1 cellular context compared by ENCODE assay signal in the genomic region with DNA sequence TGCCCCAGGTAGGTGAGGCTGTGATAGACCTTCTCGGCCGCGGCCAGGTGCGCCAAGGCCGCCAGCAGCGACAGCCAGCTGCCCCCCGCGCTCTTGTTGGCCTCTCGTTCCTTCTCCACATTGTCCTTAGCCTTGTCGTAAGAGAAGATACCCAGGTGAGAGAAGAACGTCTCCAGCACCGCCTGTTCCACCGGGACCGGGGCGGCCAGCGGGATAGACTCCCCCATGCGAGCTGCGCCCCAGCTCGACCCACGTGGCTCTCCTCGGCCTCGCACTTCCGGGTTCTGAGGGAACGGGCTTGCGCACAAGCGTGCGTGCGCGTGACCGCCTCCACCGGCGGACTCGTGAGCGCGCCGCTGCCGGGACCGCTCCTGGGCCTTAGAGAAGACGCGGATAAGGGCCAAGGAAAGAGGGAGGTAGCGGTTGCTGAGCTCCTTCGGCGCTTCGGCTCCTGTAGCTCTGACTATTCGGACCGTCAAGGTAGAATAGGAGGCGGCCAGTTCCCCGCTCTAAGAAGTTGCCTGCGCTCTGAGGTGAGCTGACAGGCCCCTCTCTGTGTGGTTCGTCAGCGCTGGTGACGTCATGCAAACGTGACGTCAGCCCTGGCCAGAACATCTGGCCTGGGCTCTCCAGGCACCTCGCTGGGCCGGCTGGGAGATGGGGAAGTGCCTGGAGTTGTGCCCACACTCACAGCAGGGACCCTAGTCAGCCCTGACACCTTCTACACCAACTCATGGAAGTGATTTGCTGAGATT.
TF ChIP-seq lines count a peak whose summit lies in the region.

KICS2 (minus strand) TSS at position 286 of the 755 bp plus-strand sequence; CDS start at position 227, 59 bp downstream.

TF ChIP-seq in HepG2, 621 proteins besides CTCF, POLR2A, EP300 and RAD21 (continued from another document and continues in another):
- TF ChIP-seq, protein P1, sequence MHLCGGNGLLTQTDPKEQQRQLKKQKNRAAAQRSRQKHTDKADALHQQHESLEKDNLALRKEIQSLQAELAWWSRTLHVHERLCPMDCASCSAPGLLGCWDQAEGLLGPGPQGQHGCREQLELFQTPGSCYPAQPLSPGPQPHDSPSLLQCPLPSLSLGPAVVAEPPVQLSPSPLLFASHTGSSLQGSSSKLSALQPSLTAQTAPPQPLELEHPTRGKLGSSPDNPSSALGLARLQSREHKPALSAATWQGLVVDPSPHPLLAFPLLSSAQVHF (CRISPR knock-in tag; IDR thresholded peaks at IDR 0.05): 0 out of 2 replicates have a peak, but pooled peaks have one; percentile 34
- no peak for TF ChIP-seq FOXK2 (IDR thresholded peaks at IDR 0.05)
- TF ChIP-seq ZNF432 (CRISPR knock-in tag; IDR thresholded peaks at IDR 0.05; ENCODE audit: borderline replicate concordance): no peak
- no peak for TF ChIP-seq EHMT2 (IDR thresholded peaks at IDR 0.05; ENCODE audit: borderline replicate concordance, low read depth, low read length)
- no peak for TF ChIP-seq DPF2 (CRISPR knock-in tag; IDR thresholded peaks at IDR 0.05; ENCODE audit: borderline replicate concordance, low read depth)
- no peak; the same call in 1 of the 2 replicates for TF ChIP-seq ZNF552 (CRISPR knock-in tag; IDR thresholded peaks at IDR 0.05; ENCODE audit: borderline replicate concordance)
- TF ChIP-seq ZHX2 (IDR thresholded peaks at IDR 0.05; ENCODE audit: low read depth): peak; percentile 93
- TF ChIP-seq ZHX2 (CRISPR knock-in tag; IDR thresholded peaks at IDR 0.05; ENCODE audit: borderline replicate concordance): no peak
- TF ChIP-seq JUNB (CRISPR knock-in tag; IDR thresholded peaks at IDR 0.05; ENCODE audit: borderline replicate concordance): no peak
- TF ChIP-seq MAZ (IDR thresholded peaks at IDR 0.05; ENCODE audit: borderline replicate concordance, low read depth, low read length): no peak
- TF ChIP-seq MAZ (CRISPR knock-in tag; IDR thresholded peaks at IDR 0.05; ENCODE audit: low read depth): no peak; the same call in 1 of the 2 replicates
- peak; percentile 86; the same call in 1 of the 2 replicates for TF ChIP-seq ZNF230 (CRISPR knock-in tag; IDR thresholded peaks at IDR 0.05)
- no peak; the same call in 1 of the 2 replicates for TF ChIP-seq IRF9 (CRISPR knock-in tag; IDR thresholded peaks at IDR 0.05; ENCODE audit: borderline replicate concordance)
- no peak for TF ChIP-seq HNF4G (IDR thresholded peaks at IDR 0.05; ENCODE audit: borderline replicate concordance, low read depth, low read length)
- no peak for TF ChIP-seq HNF4G (CRISPR knock-in tag; IDR thresholded peaks at IDR 0.05; ENCODE audit: borderline replicate concordance, low read depth)
- peak; percentile 85; the same call in 1 of the 2 replicates for TF ChIP-seq AHR (CRISPR knock-in tag; IDR thresholded peaks at IDR 0.05)
- peak; percentile 99 for TF ChIP-seq ZNF501 (CRISPR knock-in tag; IDR thresholded peaks at IDR 0.05)
- no peak; the same call in 1 of the 2 replicates for TF ChIP-seq POLR2AphosphoS2 (IDR thresholded peaks at IDR 0.05; ENCODE audit: low read depth, low read length)
- TF ChIP-seq RFX1 (IDR thresholded peaks at IDR 0.05): no peak
- TF ChIP-seq ZNF704 (CRISPR knock-in tag; IDR thresholded peaks at IDR 0.05; ENCODE audit: borderline replicate concordance): no peak
- TF ChIP-seq ZBTB3 (CRISPR knock-in tag; IDR thresholded peaks at IDR 0.05; ENCODE audit: borderline replicate concordance, low read depth): no peak
- peak; percentile 93 for TF ChIP-seq KAT8 (CRISPR knock-in tag; IDR thresholded peaks at IDR 0.05)
- peak; percentile 78; the same call in 1 of the 2 replicates for TF ChIP-seq ARHGAP35 (CRISPR knock-in tag; IDR thresholded peaks at IDR 0.05; ENCODE audit: borderline replicate concordance)
- TF ChIP-seq CEBPB (IDR thresholded peaks at IDR 0.05; ENCODE audit: borderline replicate concordance, low read depth, low read length): no peak
- TF ChIP-seq ZNF841 (CRISPR knock-in tag; IDR thresholded peaks at IDR 0.05; ENCODE audit: borderline replicate concordance): no peak
- no peak for TF ChIP-seq FOXM1 (CRISPR knock-in tag; IDR thresholded peaks at IDR 0.05)
- no peak for TF ChIP-seq RBAK (CRISPR knock-in tag; IDR thresholded peaks at IDR 0.05)
- no peak for TF ChIP-seq BHLHE40 (IDR thresholded peaks at IDR 0.05; ENCODE audit: low read length)
- TF ChIP-seq ZNF350 (CRISPR knock-in tag; IDR thresholded peaks at IDR 0.05; ENCODE audit: borderline replicate concordance, low read depth): peak; percentile 84; the same call in 1 of the 2 replicates
- peak; percentile 82; the same call in 1 of the 2 replicates for TF ChIP-seq ZSCAN20 (CRISPR knock-in tag; IDR thresholded peaks at IDR 0.05; ENCODE audit: borderline replicate concordance)
- TF ChIP-seq CBFB (CRISPR knock-in tag; IDR thresholded peaks at IDR 0.05): peak; percentile 89
- 0 out of 2 replicates have a peak, but pooled peaks have one; percentile 14 for TF ChIP-seq ZNF263 (CRISPR knock-in tag; IDR thresholded peaks at IDR 0.05)
- no peak; the same call in 1 of the 2 replicates for TF ChIP-seq NFYB (CRISPR knock-in tag; IDR thresholded peaks at IDR 0.05)
- TF ChIP-seq SIN3A (IDR thresholded peaks at IDR 0.05; ENCODE audit: borderline replicate concordance, low read depth, low read length): peak; percentile 98; the same call in 1 of the 2 replicates
- TF ChIP-seq ZBTB46 (CRISPR knock-in tag; IDR thresholded peaks at IDR 0.05; ENCODE audit: borderline replicate concordance): no peak
- TF ChIP-seq STAG1 (CRISPR knock-in tag; IDR thresholded peaks at IDR 0.05): peak; percentile 3; the same call in 1 of the 2 replicates
- no peak for TF ChIP-seq SMARCC2 (IDR thresholded peaks at IDR 0.05)
- no peak; the same call in 1 of the 2 replicates for TF ChIP-seq SAFB2 (CRISPR knock-in tag; IDR thresholded peaks at IDR 0.05; ENCODE audit: borderline replicate concordance, low read depth)
- peak; percentile 55; the same call in 1 of the 2 replicates for TF ChIP-seq ZSCAN9 (CRISPR knock-in tag; IDR thresholded peaks at IDR 0.05; ENCODE audit: borderline replicate concordance)
- TF ChIP-seq, protein P2, sequence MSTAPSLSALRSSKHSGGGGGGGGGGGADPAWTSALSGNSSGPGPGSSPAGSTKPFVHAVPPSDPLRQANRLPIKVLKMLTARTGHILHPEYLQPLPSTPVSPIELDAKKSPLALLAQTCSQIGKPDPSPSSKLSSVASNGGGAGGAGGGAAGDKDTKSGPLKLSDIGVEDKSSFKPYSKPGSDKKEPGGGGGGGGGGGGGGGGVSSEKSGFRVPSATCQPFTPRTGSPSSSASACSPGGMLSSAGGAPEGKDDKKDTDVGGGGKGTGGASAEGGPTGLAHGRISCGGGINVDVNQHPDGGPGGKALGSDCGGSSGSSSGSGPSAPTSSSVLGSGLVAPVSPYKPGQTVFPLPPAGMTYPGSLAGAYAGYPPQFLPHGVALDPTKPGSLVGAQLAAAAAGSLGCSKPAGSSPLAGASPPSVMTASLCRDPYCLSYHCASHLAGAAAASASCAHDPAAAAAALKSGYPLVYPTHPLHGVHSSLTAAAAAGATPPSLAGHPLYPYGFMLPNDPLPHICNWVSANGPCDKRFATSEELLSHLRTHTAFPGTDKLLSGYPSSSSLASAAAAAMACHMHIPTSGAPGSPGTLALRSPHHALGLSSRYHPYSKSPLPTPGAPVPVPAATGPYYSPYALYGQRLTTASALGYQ (CRISPR knock-in tag; IDR thresholded peaks at IDR 0.05): 0 out of 2 replicates have a peak, but pooled peaks have one; percentile 55
- TF ChIP-seq GPBP1L1 (CRISPR knock-in tag; IDR thresholded peaks at IDR 0.05): no peak
- TF ChIP-seq, protein P3, sequence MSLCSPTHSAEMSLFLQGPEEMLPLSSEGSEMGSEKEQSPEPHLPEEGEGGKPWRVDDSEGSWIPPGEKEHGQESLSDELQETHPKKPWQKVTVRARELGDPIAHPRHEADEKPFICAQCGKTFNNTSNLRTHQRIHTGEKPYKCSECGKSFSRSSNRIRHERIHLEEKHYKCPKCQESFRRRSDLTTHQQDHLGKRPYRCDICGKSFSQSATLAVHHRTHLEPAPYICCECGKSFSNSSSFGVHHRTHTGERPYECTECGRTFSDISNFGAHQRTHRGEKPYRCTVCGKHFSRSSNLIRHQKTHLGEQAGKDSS (CRISPR knock-in tag; IDR thresholded peaks at IDR 0.05; ENCODE audit: borderline replicate concordance, low read depth): no peak
- peak; percentile 21 for TF ChIP-seq ZNF781 (CRISPR knock-in tag; IDR thresholded peaks at IDR 0.05; ENCODE audit: borderline replicate concordance, not compliant biosample characterization)
- no peak for TF ChIP-seq ZFP62 (CRISPR knock-in tag; IDR thresholded peaks at IDR 0.05)
- peak; percentile 100 for TF ChIP-seq ZBTB14 (CRISPR knock-in tag; IDR thresholded peaks at IDR 0.05)
